Comparison of ENCODE assay signal across 1 cellular context in the genomic region with DNA sequence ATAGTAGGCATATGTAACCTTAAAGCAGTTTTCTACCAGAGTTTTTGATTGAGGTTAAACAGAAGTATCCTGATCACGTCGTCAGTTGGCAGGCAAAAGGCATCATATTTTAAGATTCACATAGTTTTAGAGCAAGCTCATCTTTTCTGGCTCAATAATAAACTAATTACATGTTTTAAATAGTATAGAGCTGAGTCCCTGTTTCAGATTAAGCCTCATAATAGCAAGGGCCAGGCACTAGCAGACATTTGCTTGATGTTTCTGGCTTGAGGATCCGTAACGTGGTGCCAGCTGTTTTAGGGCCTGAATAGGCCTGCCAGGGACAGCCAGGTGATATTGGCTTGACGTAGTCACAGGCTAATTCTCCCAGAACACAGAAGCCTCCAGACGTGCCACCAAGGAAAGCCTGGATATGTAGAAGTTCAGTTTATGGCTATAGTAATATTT.
TF ChIP-seq lines count a peak whose summit lies in the region.

No MANE protein-coding gene starts in this region.

TF ChIP-seq in SK-N-SH treated with all-trans-retinoic acid at 6 μM for 48 hours, 23 proteins besides CTCF, POLR2A, EP300 and RAD21 (continued from another document):
- TF ChIP-seq RARB (CRISPR knock-in tag; IDR thresholded peaks at IDR 0.05) (no peak), TCF4 (CRISPR knock-in tag; IDR thresholded peaks at IDR 0.05; ENCODE audit: borderline replicate concordance) (peak; percentile 96), ZNF8 (CRISPR knock-in tag; IDR thresholded peaks at IDR 0.05) (peak; percentile 87)
- TF ChIP-seq, protein P1, sequence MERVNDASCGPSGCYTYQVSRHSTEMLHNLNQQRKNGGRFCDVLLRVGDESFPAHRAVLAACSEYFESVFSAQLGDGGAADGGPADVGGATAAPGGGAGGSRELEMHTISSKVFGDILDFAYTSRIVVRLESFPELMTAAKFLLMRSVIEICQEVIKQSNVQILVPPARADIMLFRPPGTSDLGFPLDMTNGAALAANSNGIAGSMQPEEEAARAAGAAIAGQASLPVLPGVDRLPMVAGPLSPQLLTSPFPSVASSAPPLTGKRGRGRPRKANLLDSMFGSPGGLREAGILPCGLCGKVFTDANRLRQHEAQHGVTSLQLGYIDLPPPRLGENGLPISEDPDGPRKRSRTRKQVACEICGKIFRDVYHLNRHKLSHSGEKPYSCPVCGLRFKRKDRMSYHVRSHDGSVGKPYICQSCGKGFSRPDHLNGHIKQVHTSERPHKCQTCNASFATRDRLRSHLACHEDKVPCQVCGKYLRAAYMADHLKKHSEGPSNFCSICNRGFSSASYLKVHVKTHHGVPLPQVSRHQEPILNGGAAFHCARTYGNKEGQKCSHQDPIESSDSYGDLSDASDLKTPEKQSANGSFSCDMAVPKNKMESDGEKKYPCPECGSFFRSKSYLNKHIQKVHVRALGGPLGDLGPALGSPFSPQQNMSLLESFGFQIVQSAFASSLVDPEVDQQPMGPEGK (CRISPR knock-in tag; IDR thresholded peaks at IDR 0.05; ENCODE audit: borderline replicate concordance): no peak
